ENCODE assay signal across 2 cellular contexts in genomic region chr2:207758010-207758409, GRCh38.
TF ChIP-seq lines count a peak whose summit lies in the region.

No MANE protein-coding gene starts in this region.

TF ChIP-seq in GM23338, 12 proteins besides CTCF, POLR2A, EP300 and RAD21:
- TF ChIP-seq EZH2 (IDR thresholded peaks at IDR 0.05; ENCODE audit: low read depth, unreplicated experiment) (no peak), CREB1 (CRISPR knock-in tag; IDR thresholded peaks at IDR 0.05; ENCODE audit: low read depth) (no peak), JUNB (IDR thresholded peaks at IDR 0.05; ENCODE audit: unreplicated experiment) (no peak), ZNF331 (CRISPR knock-in tag; IDR thresholded peaks at IDR 0.05; ENCODE audit: low read depth) (no peak), EZH2phosphoT487 (IDR thresholded peaks at IDR 0.05; ENCODE audit: unreplicated experiment) (no peak), POLR2AphosphoS5 (IDR thresholded peaks at IDR 0.05; ENCODE audit: low read depth) (no peak), REST (IDR thresholded peaks at IDR 0.05; ENCODE audit: unreplicated experiment) (no peak), NANOG (IDR thresholded peaks at IDR 0.05; ENCODE audit: borderline replicate concordance) (no peak), STAT1 (IDR thresholded peaks at IDR 0.05; ENCODE audit: unreplicated experiment) (no peak), ZNF114 (CRISPR knock-in tag; IDR thresholded peaks at IDR 0.05) (no peak)
- TF ChIP-seq, protein P1, sequence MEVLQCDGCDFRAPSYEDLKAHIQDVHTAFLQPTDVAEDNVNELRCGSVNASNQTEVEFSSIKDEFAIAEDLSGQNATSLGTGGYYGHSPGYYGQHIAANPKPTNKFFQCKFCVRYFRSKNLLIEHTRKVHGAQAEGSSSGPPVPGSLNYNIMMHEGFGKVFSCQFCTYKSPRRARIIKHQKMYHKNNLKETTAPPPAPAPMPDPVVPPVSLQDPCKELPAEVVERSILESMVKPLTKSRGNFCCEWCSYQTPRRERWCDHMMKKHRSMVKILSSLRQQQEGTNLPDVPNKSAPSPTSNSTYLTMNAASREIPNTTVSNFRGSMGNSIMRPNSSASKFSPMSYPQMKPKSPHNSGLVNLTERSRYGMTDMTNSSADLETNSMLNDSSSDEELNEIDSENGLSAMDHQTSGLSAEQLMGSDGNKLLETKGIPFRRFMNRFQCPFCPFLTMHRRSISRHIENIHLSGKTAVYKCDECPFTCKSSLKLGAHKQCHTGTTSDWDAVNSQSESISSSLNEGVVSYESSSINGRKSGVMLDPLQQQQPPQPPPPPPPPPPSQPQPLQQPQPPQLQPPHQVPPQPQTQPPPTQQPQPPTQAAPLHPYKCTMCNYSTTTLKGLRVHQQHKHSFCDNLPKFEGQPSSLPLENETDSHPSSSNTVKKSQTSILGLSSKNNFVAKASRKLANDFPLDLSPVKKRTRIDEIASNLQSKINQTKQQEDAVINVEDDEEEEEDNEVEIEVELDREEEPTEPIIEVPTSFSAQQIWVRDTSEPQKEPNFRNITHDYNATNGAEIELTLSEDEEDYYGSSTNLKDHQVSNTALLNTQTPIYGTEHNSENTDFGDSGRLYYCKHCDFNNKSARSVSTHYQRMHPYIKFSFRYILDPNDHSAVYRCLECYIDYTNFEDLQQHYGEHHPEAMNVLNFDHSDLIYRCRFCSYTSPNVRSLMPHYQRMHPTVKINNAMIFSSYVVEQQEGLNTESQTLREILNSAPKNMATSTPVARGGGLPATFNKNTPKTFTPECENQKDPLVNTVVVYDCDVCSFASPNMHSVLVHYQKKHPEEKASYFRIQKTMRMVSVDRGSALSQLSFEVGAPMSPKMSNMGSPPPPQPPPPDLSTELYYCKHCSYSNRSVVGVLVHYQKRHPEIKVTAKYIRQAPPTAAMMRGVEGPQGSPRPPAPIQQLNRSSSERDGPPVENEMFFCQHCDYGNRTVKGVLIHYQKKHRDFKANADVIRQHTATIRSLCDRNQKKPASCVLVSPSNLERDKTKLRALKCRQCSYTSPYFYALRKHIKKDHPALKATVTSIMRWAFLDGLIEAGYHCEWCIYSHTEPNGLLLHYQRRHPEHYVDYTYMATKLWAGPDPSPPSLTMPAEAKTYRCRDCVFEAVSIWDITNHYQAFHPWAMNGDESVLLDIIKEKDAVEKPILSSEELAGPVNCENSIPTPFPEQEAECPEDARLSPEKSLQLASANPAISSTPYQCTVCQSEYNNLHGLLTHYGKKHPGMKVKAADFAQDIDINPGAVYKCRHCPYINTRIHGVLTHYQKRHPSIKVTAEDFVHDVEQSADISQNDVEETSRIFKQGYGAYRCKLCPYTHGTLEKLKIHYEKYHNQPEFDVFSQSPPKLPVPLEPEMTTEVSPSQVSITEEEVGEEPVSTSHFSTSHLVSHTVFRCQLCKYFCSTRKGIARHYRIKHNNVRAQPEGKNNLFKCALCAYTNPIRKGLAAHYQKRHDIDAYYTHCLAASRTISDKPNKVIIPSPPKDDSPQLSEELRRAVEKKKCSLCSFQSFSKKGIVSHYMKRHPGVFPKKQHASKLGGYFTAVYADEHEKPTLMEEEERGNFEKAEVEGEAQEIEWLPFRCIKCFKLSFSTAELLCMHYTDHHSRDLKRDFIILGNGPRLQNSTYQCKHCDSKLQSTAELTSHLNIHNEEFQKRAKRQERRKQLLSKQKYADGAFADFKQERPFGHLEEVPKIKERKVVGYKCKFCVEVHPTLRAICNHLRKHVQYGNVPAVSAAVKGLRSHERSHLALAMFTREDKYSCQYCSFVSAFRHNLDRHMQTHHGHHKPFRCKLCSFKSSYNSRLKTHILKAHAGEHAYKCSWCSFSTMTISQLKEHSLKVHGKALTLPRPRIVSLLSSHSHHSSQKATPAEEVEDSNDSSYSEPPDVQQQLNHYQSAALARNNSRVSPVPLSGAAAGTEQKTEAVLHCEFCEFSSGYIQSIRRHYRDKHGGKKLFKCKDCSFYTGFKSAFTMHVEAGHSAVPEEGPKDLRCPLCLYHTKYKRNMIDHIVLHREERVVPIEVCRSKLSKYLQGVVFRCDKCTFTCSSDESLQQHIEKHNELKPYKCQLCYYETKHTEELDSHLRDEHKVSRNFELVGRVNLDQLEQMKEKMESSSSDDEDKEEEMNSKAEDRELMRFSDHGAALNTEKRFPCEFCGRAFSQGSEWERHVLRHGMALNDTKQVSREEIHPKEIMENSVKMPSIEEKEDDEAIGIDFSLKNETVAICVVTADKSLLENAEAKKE (CRISPR knock-in tag; IDR thresholded peaks at IDR 0.05) = no peak
- TF ChIP-seq, protein P2, sequence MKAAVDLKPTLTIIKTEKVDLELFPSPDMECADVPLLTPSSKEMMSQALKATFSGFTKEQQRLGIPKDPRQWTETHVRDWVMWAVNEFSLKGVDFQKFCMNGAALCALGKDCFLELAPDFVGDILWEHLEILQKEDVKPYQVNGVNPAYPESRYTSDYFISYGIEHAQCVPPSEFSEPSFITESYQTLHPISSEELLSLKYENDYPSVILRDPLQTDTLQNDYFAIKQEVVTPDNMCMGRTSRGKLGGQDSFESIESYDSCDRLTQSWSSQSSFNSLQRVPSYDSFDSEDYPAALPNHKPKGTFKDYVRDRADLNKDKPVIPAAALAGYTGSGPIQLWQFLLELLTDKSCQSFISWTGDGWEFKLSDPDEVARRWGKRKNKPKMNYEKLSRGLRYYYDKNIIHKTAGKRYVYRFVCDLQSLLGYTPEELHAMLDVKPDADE (IDR thresholded peaks at IDR 0.05) = no peak

TF ChIP-seq in K562, 482 proteins besides CTCF, POLR2A, EP300 and RAD21:
- TF ChIP-seq HLTF (IDR thresholded peaks at IDR 0.05) (no peak), SRSF3 (IDR thresholded peaks at IDR 0.05; ENCODE audit: insufficient read depth, low read length) (no peak), SIN3B (IDR thresholded peaks at IDR 0.05; ENCODE audit: low read depth) (no peak)
- TF ChIP-seq, protein P3, sequence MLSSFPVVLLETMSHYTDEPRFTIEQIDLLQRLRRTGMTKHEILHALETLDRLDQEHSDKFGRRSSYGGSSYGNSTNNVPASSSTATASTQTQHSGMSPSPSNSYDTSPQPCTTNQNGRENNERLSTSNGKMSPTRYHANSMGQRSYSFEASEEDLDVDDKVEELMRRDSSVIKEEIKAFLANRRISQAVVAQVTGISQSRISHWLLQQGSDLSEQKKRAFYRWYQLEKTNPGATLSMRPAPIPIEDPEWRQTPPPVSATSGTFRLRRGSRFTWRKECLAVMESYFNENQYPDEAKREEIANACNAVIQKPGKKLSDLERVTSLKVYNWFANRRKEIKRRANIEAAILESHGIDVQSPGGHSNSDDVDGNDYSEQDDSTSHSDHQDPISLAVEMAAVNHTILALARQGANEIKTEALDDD (IDR thresholded peaks at IDR 0.05) = peak; percentile 34; the same call in 1 of the 2 replicates
- TF ChIP-seq, protein P4, sequence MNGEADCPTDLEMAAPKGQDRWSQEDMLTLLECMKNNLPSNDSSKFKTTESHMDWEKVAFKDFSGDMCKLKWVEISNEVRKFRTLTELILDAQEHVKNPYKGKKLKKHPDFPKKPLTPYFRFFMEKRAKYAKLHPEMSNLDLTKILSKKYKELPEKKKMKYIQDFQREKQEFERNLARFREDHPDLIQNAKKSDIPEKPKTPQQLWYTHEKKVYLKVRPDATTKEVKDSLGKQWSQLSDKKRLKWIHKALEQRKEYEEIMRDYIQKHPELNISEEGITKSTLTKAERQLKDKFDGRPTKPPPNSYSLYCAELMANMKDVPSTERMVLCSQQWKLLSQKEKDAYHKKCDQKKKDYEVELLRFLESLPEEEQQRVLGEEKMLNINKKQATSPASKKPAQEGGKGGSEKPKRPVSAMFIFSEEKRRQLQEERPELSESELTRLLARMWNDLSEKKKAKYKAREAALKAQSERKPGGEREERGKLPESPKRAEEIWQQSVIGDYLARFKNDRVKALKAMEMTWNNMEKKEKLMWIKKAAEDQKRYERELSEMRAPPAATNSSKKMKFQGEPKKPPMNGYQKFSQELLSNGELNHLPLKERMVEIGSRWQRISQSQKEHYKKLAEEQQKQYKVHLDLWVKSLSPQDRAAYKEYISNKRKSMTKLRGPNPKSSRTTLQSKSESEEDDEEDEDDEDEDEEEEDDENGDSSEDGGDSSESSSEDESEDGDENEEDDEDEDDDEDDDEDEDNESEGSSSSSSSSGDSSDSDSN (IDR thresholded peaks at IDR 0.05; ENCODE audit: borderline replicate concordance in 1 of 2, low read depth in 2 of 2, low read length in 2 of 2) = no peak
